In the genomic region with DNA sequence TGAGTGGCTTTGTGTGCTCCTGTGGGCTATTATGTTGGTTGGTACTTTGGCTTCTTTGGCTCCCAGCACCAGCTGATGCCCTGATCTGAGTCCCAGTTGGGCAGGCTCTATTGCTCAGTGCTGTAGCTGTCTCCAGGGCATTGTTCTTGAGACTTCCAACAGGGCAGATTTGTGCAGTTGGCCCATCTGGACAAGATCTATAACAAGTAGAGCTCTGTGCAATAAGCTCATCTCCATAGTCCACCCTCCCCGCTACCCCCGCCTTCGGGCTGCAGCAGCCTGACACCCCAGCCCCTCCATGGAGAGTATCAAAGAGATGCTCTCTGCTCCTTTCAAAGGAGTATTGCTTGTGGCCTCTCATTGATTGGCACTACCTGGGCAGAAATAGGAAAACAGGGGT, we compare ENCODE assay signal across 23 cellular contexts. TPM values are rescaled to one million over a fixed set of nuclear protein-coding genes. Genes with fewer than 3 reads are reported as not detected.
DNase-seq lines count a peak whose midpoint lies in the region; ATAC-seq and TF ChIP-seq lines count a peak whose summit lies in the region.
"Had no signal": no experiment of that assay in that cellular context is flagged by ENCODE, and none has a peak within 500 bp of the region (broad histone marks: within the 10 kb centered on the region; RNA-seq: fewer than 3 reads in every experiment).

No MANE protein-coding gene starts in this region.

- DNase-seq in NCI-H524 (lab: John Stamatoyannopoulos, UW) (peak; percentile 64 to 86), caudate nucleus (lab: John Stamatoyannopoulos, UW) (peak in 58 of 61 donors; percentile 4 to 96 (median 62)), inferior parietal cortex (ENCODE audit: extremely low spot score) (peak; percentile 35), putamen (ENCODE audit: low spot score) (peak; percentile 90), colonic mucosa (no peak), NCI-H187 treated with DMSO at 0.1 percent for 48 hours (lab: John Stamatoyannopoulos, UW) (no peak), NCI-H1092 (lab: John Stamatoyannopoulos, UW) (no peak)
- DNase-seq: BE2C; Caco-2; CD4-positive, alpha-beta T cell; GDM1; H7; HFFc6; Karpas-422; NCI-H1436; NCI-H2029 treated with DMSO at 0.1 percent for 48 hours; NCI-H2171; Right ventricle myocardium superior had no signal

- H3K4me1 Mint-ChIP-seq in stimulated activated memory B cell treated with anti-CD40 and anti-IgM and Interleukin-4, amounts not matched to agents 10 μg/mL and 1 μg/mL and 100 μg/mL, for 72 hours = no peaks in the 10 kb centered on the region
- H3K4me1 Mint-ChIP-seq: IgD-negative memory B cell had no signal

- H3K4me3 ChIP-seq in colonic mucosa = no peak overlapping the region

- intact Hi-C loops in colonic mucosa (cut with DNase I) = no loop called here

- no peaks in the 10 kb centered on the region for H3K9me3 ChIP-seq in colonic mucosa
- H3K9me3 ChIP-seq: BE2C, Caco-2 had no signal

- no peaks in the 10 kb centered on the region for H3K36me3 ChIP-seq in colonic mucosa
- H3K36me3 ChIP-seq: BE2C had no signal

- H3K9me3 Mint-ChIP-seq in stimulated activated memory B cell treated with anti-CD40 and anti-IgM and Interleukin-4, amounts not matched to agents 10 μg/mL and 1 μg/mL and 100 μg/mL, for 72 hours = no peaks in the 10 kb centered on the region
- H3K9me3 Mint-ChIP-seq: CD4-positive, alpha-beta T cell; HFFc6 had no signal

- peaks cover 2% of the 10 kb centered on the region for H3K27me3 Mint-ChIP-seq in stimulated activated memory B cell treated with anti-CD40 and anti-IgM and Interleukin-4, amounts not matched to agents 10 μg/mL and 1 μg/mL and 100 μg/mL, for 72 hours
- H3K27me3 Mint-ChIP-seq: CD4-positive, alpha-beta T cell had no signal

- no peaks in the 10 kb centered on the region for H3K4me1 ChIP-seq in colonic mucosa
- H3K4me1 ChIP-seq: BE2C, Caco-2 had no signal

- H3K36me3 Mint-ChIP-seq in stimulated activated memory B cell treated with anti-CD40 and anti-IgM and Interleukin-4, amounts not matched to agents 10 μg/mL and 1 μg/mL and 100 μg/mL, for 72 hours = no peaks in the 10 kb centered on the region

- H3K27ac ChIP-seq in caudate nucleus (ENCODE audit: low read depth, low read length) = peak overlapping the region; percentile 95
- no peak overlapping the region for H3K27ac ChIP-seq in colonic mucosa

- H3K27me3 ChIP-seq in colonic mucosa = no peaks in the 10 kb centered on the region
- H3K27me3 ChIP-seq: BE2C had no signal

- no peak overlapping the region for H3K4me3 Mint-ChIP-seq in stimulated activated memory B cell treated with anti-CD40 and anti-IgM and Interleukin-4, amounts not matched to agents 10 μg/mL and 1 μg/mL and 100 μg/mL, for 72 hours
- H3K4me3 Mint-ChIP-seq: CD4-positive, alpha-beta T cell; HFFc6; IgD-negative memory B cell had no signal

- no peak overlapping the region for H3K9ac ChIP-seq in colonic mucosa (ENCODE audit: low read depth in 2 of 2, low read length in 2 of 2)

- no peak overlapping the region for H3K27ac Mint-ChIP-seq in stimulated activated memory B cell treated with anti-CD40 and anti-IgM and Interleukin-4, amounts not matched to agents 10 μg/mL and 1 μg/mL and 100 μg/mL, for 72 hours
- H3K27ac Mint-ChIP-seq: CD4-positive, alpha-beta T cell; HFFc6; IgD-negative memory B cell had no signal

- no peak for TF ChIP-seq CTCF in colonic mucosa (IDR thresholded peaks at IDR 0.05)

- no peak for ATAC-seq in stimulated activated memory B cell treated with anti-CD40 and anti-IgM and Interleukin-4, amounts not matched to agents 10 μg/mL and 1 μg/mL and 100 μg/mL, for 72 hours

RNA-seq across cellular contexts. Expression of a gene that starts 5.8 kb away (rescaled TPM):
- not detected for total RNA-seq in colonic mucosa
- total RNA-seq: A172; Caco-2; CD4-positive, alpha-beta T cell; Daoy; HFFc6; MCF 10A; Right ventricle myocardium superior had no signal

RNA-seq across cellular contexts. Expression of a gene that starts 18.4 kb away (rescaled TPM):
- total RNA-seq in colonic mucosa = 100 to 1,000 TPM; 198 to 266 TPM

Comparison
In these comparisons a context has a peak if more than half of its experiments do, and no peak if none do; other contexts are left out.
1. DNase-seq: peak in NCI-H524 (2 of 2), caudate nucleus (58 of 61), inferior parietal cortex (single experiment) and putamen (single experiment); none in colonic mucosa (single experiment), NCI-H187 treated with DMSO at 0.1 percent for 48 hours (single experiment) and NCI-H1092 (single experiment).